ENCODE assay signal across 9 cellular contexts in genomic region chr10:13831711-13832110, GRCh38.
DNase-seq lines count a peak whose midpoint lies in the region; ATAC-seq and TF ChIP-seq lines count a peak whose summit lies in the region.
"Had no signal": no experiment of that assay in that cellular context is flagged by ENCODE, and none has a peak within 500 bp of the region (broad histone marks: within the 10 kb centered on the region; RNA-seq: fewer than 3 reads in every experiment).

No MANE protein-coding gene starts in this region.

- CTCF ChIA-PET in PC-9 (lab: Charles Lee) = interaction anchor here (0.7 kb wide), 1 partner anchor 290 kb away, joined by 3 read pairs; no protein-coding TSS in a partner anchor

- no peaks in the 10 kb centered on the region for H3K9me3 ChIP-seq in SU-DHL-6 (ENCODE audit: insufficient read depth, low read length)
- no peaks in the 10 kb centered on the region for H3K9me3 ChIP-seq in PC-9 (ENCODE audit: insufficient read depth, low read depth)
- H3K9me3 ChIP-seq in HAP-1 = no peaks in the 10 kb centered on the region

- no peaks in the 10 kb centered on the region for H4K20me1 ChIP-seq in SU-DHL-6 (ENCODE audit: low read depth, low read length)
- H4K20me1 ChIP-seq in PC-9 (ENCODE audit: insufficient read depth) = no peaks in the 10 kb centered on the region

- H3K9me2 ChIP-seq in SU-DHL-6 (replicated peaks; ENCODE audit: insufficient read depth, low read length) (no peaks in the 10 kb centered on the region), PC-9 (ENCODE audit: insufficient read depth) (no peaks in the 10 kb centered on the region)

- H3K36me3 Mint-ChIP-seq in mesothelial cell of epicardium = no peaks in the 10 kb centered on the region
- peaks cover 0 to 5% (median 0%) of the 10 kb centered on the region in 3 donors for H3K36me3 Mint-ChIP-seq in immature natural killer cell

- H3K27ac Mint-ChIP-seq in mesothelial cell of epicardium (peak overlapping the region; percentile 43), immature natural killer cell (peak overlapping the region in 1 of 6 donors; percentile 13)

- H2AFZ ChIP-seq in SU-DHL-6 (ENCODE audit: low read depth, low read length, severe bottlenecking) (peak overlapping the region; percentile 78), PC-9 (no peak overlapping the region)

- H3K9ac ChIP-seq in SU-DHL-6 (ENCODE audit: low read length) = peak overlapping the region; percentile 39

- H3K4me1 ChIP-seq in PC-9 (replicated peaks; ENCODE audit: insufficient read depth) (no peaks in the 10 kb centered on the region; the same call in 1 of the 2 replicates), HAP-1 (peaks cover 7% of the 10 kb centered on the region)

- peak; percentile 74 for ATAC-seq in HG02852 (IDR thresholded peaks at IDR 0.05; ENCODE audit: unreplicated experiment)

- BruUV-seq in PC-9 (replicated peaks; lab: Mats Ljungman, UMichigan) = no TSS peak

- H3F3A ChIP-seq in SU-DHL-6 (ENCODE audit: insufficient read depth) (no peaks in the 10 kb centered on the region), PC-9 (ENCODE audit: insufficient read depth, low read depth) (no peaks in the 10 kb centered on the region)

- POLR2A ChIA-PET in PC-9 (lab: Charles Lee; ENCODE audit: unreplicated experiment) = interaction anchor here (0.6 kb wide), 1 partner anchor 573 kb away, joined by 3 read pairs; no protein-coding TSS in a partner anchor

- H3K9me3 Mint-ChIP-seq in mesothelial cell of epicardium (no peaks in the 10 kb centered on the region), immature natural killer cell (no peaks in the 10 kb centered on the region)

- intact Hi-C loops in PC-9 (cut with micrococcal nuclease; ENCODE audit: unreplicated experiment) = no loop called here

- H3K79me2 ChIP-seq in SU-DHL-6 (ENCODE audit: insufficient read depth, low read length) (no peaks in the 10 kb centered on the region), PC-9 (ENCODE audit: low read depth) (no peaks in the 10 kb centered on the region)

- no peaks in the 10 kb centered on the region for H3K27me3 Mint-ChIP-seq in mesothelial cell of epicardium (ENCODE audit: low read depth)
- peaks cover 6 to 11% (median 8%) of the 10 kb centered on the region in 3 donors for H3K27me3 Mint-ChIP-seq in immature natural killer cell (ENCODE audit: low read depth in 3 of 3)

- in situ Hi-C loops in GM13977 (cut with MboI; ENCODE audit: low pct_unique_long_range_greater_than_20kb, low sequenced_read_pairs, unreplicated experiment) (no loop called here), HAP-1 (cut with MboI; ENCODE audit: low sequenced_read_pairs) (no loop called here)

- no peaks in the 10 kb centered on the region for H3K27me3 ChIP-seq in SU-DHL-6 (ENCODE audit: low read length)
- no peaks in the 10 kb centered on the region for H3K27me3 ChIP-seq in PC-9 (ENCODE audit: insufficient read depth, low read depth)
- no peaks in the 10 kb centered on the region for H3K27me3 ChIP-seq in HAP-1 (ENCODE audit: low read depth)

- H3K27ac ChIP-seq in SU-DHL-6 (ENCODE audit: low read depth, low read length) (peak overlapping the region; percentile 50), PC-9 (no peak overlapping the region)

- TF ChIP-seq CTCF in GM13977 (IDR thresholded peaks at IDR 0.05; ENCODE audit: extremely low read depth, insufficient read depth, missing control alignments) = no peak
- no peak for TF ChIP-seq CTCF in SU-DHL-6 (IDR thresholded peaks at IDR 0.05; ENCODE audit: insufficient read depth, low read length, poor library complexity, severe bottlenecking)
- no peak for TF ChIP-seq CTCF in mesothelial cell of epicardium (IDR thresholded peaks at IDR 0.05; ENCODE audit: unreplicated experiment)
- TF ChIP-seq CTCF in PC-9 (conservative IDR thresholded peaks at IDR 0.05) = no peak

- H3K4me3 ChIP-seq in SU-DHL-6 (ENCODE audit: insufficient read depth, low read length, poor library complexity, severe bottlenecking) (peak overlapping the region; percentile 39), PC-9 (no peak overlapping the region), HAP-1 (no peak overlapping the region)

- H3K36me3 ChIP-seq in SU-DHL-6 (ENCODE audit: low read length) (no peaks in the 10 kb centered on the region), PC-9 (ENCODE audit: low read depth) (no peaks in the 10 kb centered on the region), HAP-1 (replicated peaks) (no peaks in the 10 kb centered on the region)

- H3K4me2 ChIP-seq in SU-DHL-6 (ENCODE audit: low read depth, low read length, poor library complexity, severe bottlenecking) (peak overlapping the region; percentile 61), PC-9 (no peak overlapping the region)

- no peak overlapping the region for H3K4me3 Mint-ChIP-seq in mesothelial cell of epicardium
- H3K4me3 Mint-ChIP-seq in immature natural killer cell = no peak overlapping the region

- peaks cover 41% of the 10 kb centered on the region for H3K4me1 Mint-ChIP-seq in mesothelial cell of epicardium
- no peaks in the 10 kb centered on the region for H3K4me1 Mint-ChIP-seq in immature natural killer cell

- DNase-seq in GM13977 (ENCODE audit: low spot score) (peak; percentile 52), mesothelial cell of epicardium (ENCODE audit: low spot score in 2 of 2, unreplicated experiment in 2 of 2) (no peak), PC-9 (no peak), HAP-1 (ENCODE audit: low spot score in 2 of 2) (no peak), SW 1271 (lab: John Stamatoyannopoulos, UW) (no peak), immature natural killer cell (no peak)
- DNase-seq: activated CD4-positive, alpha-beta T cell treated with anti-CD3 and anti-CD28 coated beads, Interleukin-2, amount 50 U/mL, for 1 hour had no signal
